1 cellular context compared by ENCODE assay signal in genomic region chr12:103840399-103840880, GRCh38.
TF ChIP-seq lines count a peak whose summit lies in the region.

No MANE protein-coding gene starts in this region.

TF ChIP-seq in HEK293, 187 proteins besides CTCF, POLR2A, EP300 and RAD21 (continued from another document):
- TF ChIP-seq, protein P1, sequence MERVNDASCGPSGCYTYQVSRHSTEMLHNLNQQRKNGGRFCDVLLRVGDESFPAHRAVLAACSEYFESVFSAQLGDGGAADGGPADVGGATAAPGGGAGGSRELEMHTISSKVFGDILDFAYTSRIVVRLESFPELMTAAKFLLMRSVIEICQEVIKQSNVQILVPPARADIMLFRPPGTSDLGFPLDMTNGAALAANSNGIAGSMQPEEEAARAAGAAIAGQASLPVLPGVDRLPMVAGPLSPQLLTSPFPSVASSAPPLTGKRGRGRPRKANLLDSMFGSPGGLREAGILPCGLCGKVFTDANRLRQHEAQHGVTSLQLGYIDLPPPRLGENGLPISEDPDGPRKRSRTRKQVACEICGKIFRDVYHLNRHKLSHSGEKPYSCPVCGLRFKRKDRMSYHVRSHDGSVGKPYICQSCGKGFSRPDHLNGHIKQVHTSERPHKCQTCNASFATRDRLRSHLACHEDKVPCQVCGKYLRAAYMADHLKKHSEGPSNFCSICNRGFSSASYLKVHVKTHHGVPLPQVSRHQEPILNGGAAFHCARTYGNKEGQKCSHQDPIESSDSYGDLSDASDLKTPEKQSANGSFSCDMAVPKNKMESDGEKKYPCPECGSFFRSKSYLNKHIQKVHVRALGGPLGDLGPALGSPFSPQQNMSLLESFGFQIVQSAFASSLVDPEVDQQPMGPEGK (tag by site-specific recombination; IDR thresholded peaks at IDR 0.05), result 0 out of 2 replicates have a peak, but pooled peaks have one; percentile 13
- TF ChIP-seq ZIC2 (tag by site-specific recombination; IDR thresholded peaks at IDR 0.05) (peak; percentile 86; the same call in 1 of the 2 replicates), ZNF302 (tag by site-specific recombination; IDR thresholded peaks at IDR 0.05; ENCODE audit: low read depth) (no peak), ZXDB (tag by site-specific recombination; IDR thresholded peaks at IDR 0.05) (no peak), GLI4 (tag by site-specific recombination; IDR thresholded peaks at IDR 0.05) (no peak)
